Comparison of ENCODE assay signal across 8 cellular contexts in the genomic region with DNA sequence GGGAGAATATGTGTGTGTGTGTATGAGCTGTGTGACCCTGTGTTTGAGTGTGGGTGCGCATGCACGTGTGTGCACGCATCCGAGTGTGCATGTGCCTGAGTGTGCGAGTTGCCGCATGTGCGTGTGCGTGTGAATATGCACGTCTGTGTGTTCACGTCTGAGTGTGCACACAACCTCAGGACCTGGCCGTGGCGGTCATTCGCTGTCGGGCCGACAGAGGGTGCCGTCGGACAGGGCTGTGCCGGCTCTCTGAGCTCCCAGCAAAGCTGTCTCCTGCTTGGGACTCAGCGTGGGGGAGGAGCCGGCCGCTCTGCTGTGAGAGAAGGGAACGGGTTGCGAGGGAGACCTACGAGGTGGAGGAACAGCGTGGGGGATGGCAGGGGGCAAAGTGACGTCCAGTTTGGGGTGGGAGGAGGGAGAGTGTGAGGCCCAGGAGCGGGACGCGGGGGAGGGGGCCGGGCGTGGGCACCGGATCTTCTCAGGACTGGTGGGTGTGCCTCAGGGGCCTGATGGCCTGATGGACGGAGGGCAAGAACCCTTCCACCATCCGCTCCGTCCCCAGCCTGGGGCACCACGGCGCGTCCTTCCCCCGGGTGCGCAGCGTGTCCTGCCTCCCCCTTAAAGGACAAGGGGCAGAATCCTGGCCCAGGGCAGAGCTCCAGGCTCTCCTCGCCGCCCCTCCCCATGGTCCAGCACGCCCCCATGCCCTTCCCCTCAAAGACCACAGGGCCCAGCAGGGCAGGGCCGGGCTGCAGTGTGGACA. TPM values are rescaled to one million over a fixed set of nuclear protein-coding genes. Genes with fewer than 3 reads are reported as not detected.
DNase-seq lines count a peak whose midpoint lies in the region; ATAC-seq and TF ChIP-seq lines count a peak whose summit lies in the region.

No MANE protein-coding gene starts in this region.

- no peaks in the 10 kb centered on the region for H3K9me3 ChIP-seq in MM.1S (replicated peaks; ENCODE audit: insufficient read depth, low read length)
- H3K9me3 ChIP-seq in osteoblast (ENCODE audit: low read depth, low read length): no peaks in the 10 kb centered on the region
- no peaks in the 10 kb centered on the region for H3K9me3 ChIP-seq in suprapubic skin

- DNase-seq in COLO668 (lab: John Stamatoyannopoulos, UW; ENCODE audit: unreplicated experiment) (peak; percentile 88), MM.1S (peak; percentile 74), SK-N-DZ (ENCODE audit: low spot score) (peak; percentile 87), glomerular endothelial cell (ENCODE audit: extremely low read depth, low read depth, low spot score) (peak; percentile 7), osteoblast (ENCODE audit: insufficient read length, low spot score, missing footprints) (peak; percentile 100), suprapubic skin (ENCODE audit: low spot score in 2 of 2) (peak; percentile 88 to 93)
- DNase-seq in activated naive CD4-positive, alpha-beta T cell treated with Interleukin-2 at 50 U/mL for 16 hours: peak; percentile 87

- H3K4me2 ChIP-seq in MM.1S (ENCODE audit: low read depth, low read length): peak overlapping the region; percentile 43; the same call in 1 of the 2 replicates
- peak overlapping the region; percentile 72 for H3K4me2 ChIP-seq in osteoblast (ENCODE audit: insufficient read depth, low read length)

- TF ChIP-seq EP300 in suprapubic skin (IDR thresholded peaks at IDR 0.05): no peak

- H3K79me2 ChIP-seq in MM.1S (ENCODE audit: low read length): no peaks in the 10 kb centered on the region
- no peaks in the 10 kb centered on the region for H3K79me2 ChIP-seq in osteoblast (ENCODE audit: insufficient read depth, low read length)

- H3K27ac ChIP-seq in MM.1S (ENCODE audit: low read length): no peak overlapping the region
- H3K27ac ChIP-seq in osteoblast (ENCODE audit: low read depth, low read length): no peak overlapping the region
- no peak overlapping the region for H3K27ac ChIP-seq in suprapubic skin

- no peaks in the 10 kb centered on the region for H4K20me1 ChIP-seq in MM.1S (ENCODE audit: insufficient read depth, low read length)
- peaks cover 9% of the 10 kb centered on the region for H4K20me1 ChIP-seq in osteoblast (ENCODE audit: insufficient read depth, low read length)

- H3K9ac ChIP-seq in MM.1S (ENCODE audit: low read length): no peak overlapping the region

- no peaks in the 10 kb centered on the region for H3K9me2 ChIP-seq in MM.1S (replicated peaks; ENCODE audit: insufficient read depth, low read length)

- TF ChIP-seq CTCF in MM.1S (IDR thresholded peaks at IDR 0.05; ENCODE audit: low read length) (peak; percentile 87), osteoblast (IDR thresholded peaks at IDR 0.05; ENCODE audit: extremely low read depth, low read depth, low read length) (peak; percentile 81), suprapubic skin (IDR thresholded peaks at IDR 0.05) (peak; percentile 85 to 92)

- no peaks in the 10 kb centered on the region for H3K36me3 ChIP-seq in MM.1S (replicated peaks; ENCODE audit: insufficient read depth, low read length)
- H3K36me3 ChIP-seq in osteoblast (ENCODE audit: insufficient read depth, low read length): no peaks in the 10 kb centered on the region
- no peaks in the 10 kb centered on the region for H3K36me3 ChIP-seq in suprapubic skin

- H3K4me1 ChIP-seq in MM.1S (ENCODE audit: low read length): peaks cover 7% of the 10 kb centered on the region; the same call in 1 of the 2 replicates
- no peaks in the 10 kb centered on the region for H3K4me1 ChIP-seq in osteoblast (ENCODE audit: insufficient read depth, low read length)
- peaks cover 10% of the 10 kb centered on the region for H3K4me1 ChIP-seq in suprapubic skin

- H3F3A ChIP-seq in MM.1S (ENCODE audit: insufficient read depth, low read length): no peaks in the 10 kb centered on the region

- H3K4me3 ChIP-seq in MM.1S (ENCODE audit: low read length) (no peak overlapping the region; the same call in 1 of the 2 replicates), osteoblast (ENCODE audit: insufficient read depth, low read length) (peak overlapping the region; percentile 39), suprapubic skin (peak overlapping the region; percentile 10)

- 5% methylated on average over 17 of the region's 45 CpGs for WGBS in suprapubic skin

- ATAC-seq in GM21515 (IDR thresholded peaks at IDR 0.05; ENCODE audit: unreplicated experiment): peak; percentile 76

- H3K27me3 ChIP-seq in MM.1S (replicated peaks; ENCODE audit: insufficient read depth, low read length) (peaks cover 93% of the 10 kb centered on the region), osteoblast (ENCODE audit: insufficient read depth, low read length) (peaks cover 42% of the 10 kb centered on the region), suprapubic skin (peaks cover 64% of the 10 kb centered on the region)

- H2AFZ ChIP-seq in MM.1S (ENCODE audit: low read length) (0 out of 2 replicates have a peak overlapping the region, but pooled peaks have one; percentile 27), osteoblast (ENCODE audit: low read length) (no peak overlapping the region)

- TF ChIP-seq POLR2A in suprapubic skin (IDR thresholded peaks at IDR 0.05): no peak

RNA-seq across cellular contexts. Expression of a gene that starts 19.9 kb away (rescaled TPM):
- 1.1 and 1.5 TPM in 2 replicates for polyA plus RNA-seq in SK-N-DZ (2014; cell fraction: cytosol; rRNA removed)
- 4.9 and 6.9 TPM in 2 replicates for polyA plus RNA-seq in SK-N-DZ (2014; cell fraction: nucleus; rRNA removed)
- total RNA-seq in glomerular endothelial cell (5.3 and 22.9 TPM in 2 replicates), osteoblast (5.6 and 6.5 TPM in 2 replicates), suprapubic skin (1 to 10 TPM in 1 of 4 donors, under 1 TPM in 3; 0.10 to 2.1 (median 0.66) TPM)

RNA-seq across cellular contexts. Expression of a gene that starts 34.3 kb away (rescaled TPM):
- polyA plus RNA-seq in SK-N-DZ (2014; cell fraction: cytosol; rRNA removed): not detected in 2 replicates
- not detected in 2 replicates for polyA plus RNA-seq in SK-N-DZ (2014; cell fraction: nucleus; rRNA removed)
- not detected in 2 replicates for total RNA-seq in glomerular endothelial cell
- total RNA-seq in osteoblast: not detected in 2 replicates
- not detected for total RNA-seq in suprapubic skin

RNA-seq across cellular contexts. Expression of a gene that starts 34.5 kb away (rescaled TPM):
- polyA plus RNA-seq in SK-N-DZ (2014; cell fraction: cytosol; rRNA removed): 65.3 and 72.2 TPM in 2 replicates
- 44.4 and 51.3 TPM in 2 replicates for polyA plus RNA-seq in SK-N-DZ (2014; cell fraction: nucleus; rRNA removed)
- total RNA-seq in glomerular endothelial cell: 28.6 and 32.3 TPM in 2 replicates
- 34.4 and 37.1 TPM in 2 replicates for total RNA-seq in osteoblast
- 10 to 100 TPM; 30.4 to 57.0 (median 45.1) TPM for total RNA-seq in suprapubic skin

RNA-seq across cellular contexts. Expression of a gene that starts 46.1 kb away (rescaled TPM):
- polyA plus RNA-seq in SK-N-DZ (2014; cell fraction: cytosol; rRNA removed): 66.0 and 80.4 TPM in 2 replicates
- 235 and 328 TPM in 2 replicates for polyA plus RNA-seq in SK-N-DZ (2014; cell fraction: nucleus; rRNA removed)
- 32.6 and 50.3 TPM in 2 replicates for total RNA-seq in glomerular endothelial cell
- 44.8 and 46.3 TPM in 2 replicates for total RNA-seq in osteoblast
- 100 to 1,000 TPM in 1 of 4 donors, 10 to 100 TPM in 3; 64.6 to 143 (median 79.2) TPM for total RNA-seq in suprapubic skin

Comparison
In these comparisons a context has a peak if more than half of its experiments do, and no peak if none do; other contexts are left out.
1. DNase-seq: peak in every context shown above with its lines; median percentile 100 in osteoblast; 90 in suprapubic skin; 88 in COLO668; 87 in SK-N-DZ; 87 in activated naive CD4-positive, alpha-beta T cell treated with Interleukin-2 at 50 U/mL for 16 hours; 74 in MM.1S; 7 in glomerular endothelial cell.